In the genomic region with DNA sequence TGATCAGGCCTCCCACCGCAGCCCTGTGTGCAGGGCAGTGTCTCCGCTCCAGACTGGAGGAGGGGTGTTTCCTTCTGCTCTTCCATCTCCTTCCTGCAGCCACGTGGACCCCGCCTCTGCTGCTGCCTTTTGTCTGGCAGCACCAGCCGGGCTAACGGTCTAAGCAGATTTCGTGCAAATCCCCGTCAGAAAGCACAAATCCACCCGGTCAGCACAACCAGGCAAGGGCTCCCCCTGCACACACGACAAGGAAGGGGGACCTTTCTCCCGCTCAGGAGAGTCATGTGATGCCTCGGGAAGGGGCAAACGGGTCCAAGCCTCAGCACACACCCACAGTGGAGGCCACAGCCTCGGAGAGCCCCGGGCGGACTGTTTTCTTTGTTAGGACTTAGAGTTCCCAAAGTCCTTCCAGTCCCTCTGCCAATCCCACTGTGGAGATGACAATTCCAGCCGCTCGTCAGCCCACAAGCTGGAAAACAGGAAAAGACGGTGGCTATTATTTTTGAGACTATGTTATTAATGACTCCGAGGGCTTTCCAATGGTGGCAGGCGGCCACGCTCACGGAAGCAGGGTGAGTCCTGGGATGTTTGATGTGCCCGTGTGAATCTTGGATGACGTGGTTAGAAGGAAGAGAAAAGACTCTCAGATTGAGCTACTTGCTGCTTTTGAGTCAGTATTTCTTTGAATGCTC, we compare ENCODE assay signal across 11 cellular contexts. TPM values are rescaled to one million over a fixed set of nuclear protein-coding genes. Genes with fewer than 3 reads are reported as not detected.
A peak's percentile ranks its signal among the peaks of the same experiment; 100 is the strongest.
DNase-seq lines count a peak whose midpoint lies in the region; ATAC-seq and TF ChIP-seq lines count a peak whose summit lies in the region.
"Had no signal": no experiment of that assay in that cellular context is flagged by ENCODE, and none has a peak within 500 bp of the region (broad histone marks: within the 10 kb centered on the region; RNA-seq: fewer than 3 reads in every experiment).

No MANE protein-coding gene starts in this region.

- no peak for TF ChIP-seq POLR2A in ovary (IDR thresholded peaks at IDR 0.05)

- peaks cover 9 to 16% (median 11%) of the 10 kb centered on the region in 7 donors for H3K9me3 Mint-ChIP-seq in CD14-positive monocyte
- peaks cover 24% of the 10 kb centered on the region for H3K9me3 Mint-ChIP-seq in WTC11

- peak overlapping the region in 1 of 2 donors; percentile 57 for H3K4me3 Mint-ChIP-seq in CD14-positive monocyte
- H3K4me3 Mint-ChIP-seq in WTC11 = no peak overlapping the region
- H3K4me3 Mint-ChIP-seq: T-helper 2 cell treated with Interferon-gamma antibody and Interleukin-4, amounts not matched to agents 5 μg/mL and 100 μg/mL, for 36 hours had no signal

- H3K27me3 ChIP-seq in psoas muscle (ENCODE audit: insufficient read depth in 3 of 3, low read length in 2 of 3) (peaks cover 0 to 29% (median 10%) of the 10 kb centered on the region in 3 donors), ovary (no peaks in the 10 kb centered on the region)

- H3K36me3 ChIP-seq in psoas muscle (ENCODE audit: insufficient read depth in 1 of 2, low read depth in 1 of 2) (no peaks in the 10 kb centered on the region), ovary (no peaks in the 10 kb centered on the region)

- H3K4me1 Mint-ChIP-seq in CD14-positive monocyte (peaks cover 29% of the 10 kb centered on the region), WTC11 (peaks cover 24% of the 10 kb centered on the region)

- CTCF ChIA-PET in WTC11 (lab: Charles Lee) = interaction anchor here (0.5 to 1.1 kb wide), 4 partner anchors 21 to 425 kb away, joined by 3 to 8 read pairs (median 4); no protein-coding TSS in a partner anchor

- no peak for TF ChIP-seq CTCF in CD14-positive monocyte (IDR thresholded peaks at IDR 0.05)
- no peak for TF ChIP-seq CTCF in WTC11 (IDR thresholded peaks at IDR 0.05)
- no peak for TF ChIP-seq CTCF in psoas muscle (IDR thresholded peaks at IDR 0.05)
- TF ChIP-seq CTCF in ovary (IDR thresholded peaks at IDR 0.05) = no peak
- no peak for TF ChIP-seq CTCF in GM20000 (IDR thresholded peaks at IDR 0.05; ENCODE audit: extremely low read depth, missing control alignments)

- peak overlapping the region; percentile 18 for H3K4me3 ChIP-seq in psoas muscle
- no peak overlapping the region for H3K4me3 ChIP-seq in ovary

- intact Hi-C loops in CD14-positive monocyte (cut with micrococcal nuclease) (no loop called here), left cardiac atrium (cut with DNase I) (no loop called here), psoas muscle (cut with DNase I) (no loop called here), ovary (cut with DNase I) (no loop called here)

- H3K9me3 ChIP-seq in psoas muscle (peaks cover 5% of the 10 kb centered on the region), ovary (no peaks in the 10 kb centered on the region)

- H3K27ac ChIP-seq in psoas muscle = peak overlapping the region; percentile 60
- H3K27ac ChIP-seq in ovary = peak overlapping the region in 1 of 2 donors; percentile 16

- no peak for DNase-seq in CD14-positive monocyte (ENCODE audit: low spot score)
- no peak for DNase-seq in WTC11 (ENCODE audit: low spot score)
- peak; percentile 46 for DNase-seq in left cardiac atrium
- DNase-seq in psoas muscle = peak; percentile 60 to 68
- no peak for DNase-seq in NCI-H69 (lab: John Stamatoyannopoulos, UW)
- DNase-seq in ovary = no peak
- no peak for DNase-seq in glomerular visceral epithelial cell (ENCODE audit: extremely low spot score)
- no peak for DNase-seq in GM20000 (ENCODE audit: low spot score)
- DNase-seq: left colon, NCI-H146 had no signal

- ATAC-seq in WTC11 (peak; percentile 53), left cardiac atrium (peak; percentile 38 to 51), psoas muscle (peak in 3 of 4 donors; percentile 35 to 61 (median 41))
- ATAC-seq: left colon had no signal

- peaks cover 2 to 6% (median 5%) of the 10 kb centered on the region in 3 donors for H3K27me3 Mint-ChIP-seq in CD14-positive monocyte (ENCODE audit: low read depth in 3 of 3)
- peaks cover 9% of the 10 kb centered on the region for H3K27me3 Mint-ChIP-seq in WTC11 (ENCODE audit: low read depth)

- peak overlapping the region in 4 of 7 donors; percentile 32 to 57 (median 51) for H3K27ac Mint-ChIP-seq in CD14-positive monocyte
- no peak overlapping the region for H3K27ac Mint-ChIP-seq in WTC11
- H3K27ac Mint-ChIP-seq: T-helper 2 cell treated with Interferon-gamma antibody and Interleukin-4, amounts not matched to agents 5 μg/mL and 100 μg/mL, for 36 hours had no signal

- TF ChIP-seq EP300 in ovary (IDR thresholded peaks at IDR 0.05) = no peak

- POLR2A ChIA-PET in WTC11 (lab: Charles Lee) = interaction anchor here (0.5 to 1.4 kb wide), 2 partner anchors 8 to 93 kb away, joined by 3 read pairs; no protein-coding TSS in a partner anchor

- 9 to 14% (median 11%) methylated on average over 25 of the region's 25 CpGs for WGBS in psoas muscle, 3 donors
- WGBS in ovary, 3 donors = 18 to 32% (median 27%) methylated on average over 23 to 25 of the region's 25 CpGs

- H3K4me1 ChIP-seq in psoas muscle (peaks cover 11% of the 10 kb centered on the region), ovary (ENCODE audit: insufficient read depth) (peaks cover 7% of the 10 kb centered on the region)

- H3K36me3 Mint-ChIP-seq in CD14-positive monocyte (peaks cover 3 to 11% of the 10 kb centered on the region in 2 donors), WTC11 (peaks cover 9% of the 10 kb centered on the region)

TF ChIP-seq in WTC11, 78 proteins besides CTCF, POLR2A, EP300 and RAD21:
- TF ChIP-seq, protein P1, sequence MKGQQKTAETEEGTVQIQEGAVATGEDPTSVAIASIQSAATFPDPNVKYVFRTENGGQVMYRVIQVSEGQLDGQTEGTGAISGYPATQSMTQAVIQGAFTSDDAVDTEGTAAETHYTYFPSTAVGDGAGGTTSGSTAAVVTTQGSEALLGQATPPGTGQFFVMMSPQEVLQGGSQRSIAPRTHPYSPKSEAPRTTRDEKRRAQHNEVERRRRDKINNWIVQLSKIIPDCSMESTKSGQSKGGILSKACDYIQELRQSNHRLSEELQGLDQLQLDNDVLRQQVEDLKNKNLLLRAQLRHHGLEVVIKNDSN (CRISPR knock-in tag; IDR thresholded peaks at IDR 0.05) = peak; percentile 49; the same call in 1 of the 2 replicates
- TF ChIP-seq, protein P2, sequence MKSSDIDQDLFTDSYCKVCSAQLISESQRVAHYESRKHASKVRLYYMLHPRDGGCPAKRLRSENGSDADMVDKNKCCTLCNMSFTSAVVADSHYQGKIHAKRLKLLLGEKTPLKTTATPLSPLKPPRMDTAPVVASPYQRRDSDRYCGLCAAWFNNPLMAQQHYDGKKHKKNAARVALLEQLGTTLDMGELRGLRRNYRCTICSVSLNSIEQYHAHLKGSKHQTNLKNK (CRISPR knock-in tag; IDR thresholded peaks at IDR 0.05) = no peak
- TF ChIP-seq, protein P3, sequence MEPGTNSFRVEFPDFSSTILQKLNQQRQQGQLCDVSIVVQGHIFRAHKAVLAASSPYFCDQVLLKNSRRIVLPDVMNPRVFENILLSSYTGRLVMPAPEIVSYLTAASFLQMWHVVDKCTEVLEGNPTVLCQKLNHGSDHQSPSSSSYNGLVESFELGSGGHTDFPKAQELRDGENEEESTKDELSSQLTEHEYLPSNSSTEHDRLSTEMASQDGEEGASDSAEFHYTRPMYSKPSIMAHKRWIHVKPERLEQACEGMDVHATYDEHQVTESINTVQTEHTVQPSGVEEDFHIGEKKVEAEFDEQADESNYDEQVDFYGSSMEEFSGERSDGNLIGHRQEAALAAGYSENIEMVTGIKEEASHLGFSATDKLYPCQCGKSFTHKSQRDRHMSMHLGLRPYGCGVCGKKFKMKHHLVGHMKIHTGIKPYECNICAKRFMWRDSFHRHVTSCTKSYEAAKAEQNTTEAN (CRISPR knock-in tag; IDR thresholded peaks at IDR 0.05) = no peak
- TF ChIP-seq ZNF232 (CRISPR knock-in tag; IDR thresholded peaks at IDR 0.05) (no peak), FOXP1 (CRISPR knock-in tag; IDR thresholded peaks at IDR 0.05; ENCODE audit: borderline replicate concordance) (peak; percentile 19; the same call in 1 of the 2 replicates)
- TF ChIP-seq, protein P4, sequence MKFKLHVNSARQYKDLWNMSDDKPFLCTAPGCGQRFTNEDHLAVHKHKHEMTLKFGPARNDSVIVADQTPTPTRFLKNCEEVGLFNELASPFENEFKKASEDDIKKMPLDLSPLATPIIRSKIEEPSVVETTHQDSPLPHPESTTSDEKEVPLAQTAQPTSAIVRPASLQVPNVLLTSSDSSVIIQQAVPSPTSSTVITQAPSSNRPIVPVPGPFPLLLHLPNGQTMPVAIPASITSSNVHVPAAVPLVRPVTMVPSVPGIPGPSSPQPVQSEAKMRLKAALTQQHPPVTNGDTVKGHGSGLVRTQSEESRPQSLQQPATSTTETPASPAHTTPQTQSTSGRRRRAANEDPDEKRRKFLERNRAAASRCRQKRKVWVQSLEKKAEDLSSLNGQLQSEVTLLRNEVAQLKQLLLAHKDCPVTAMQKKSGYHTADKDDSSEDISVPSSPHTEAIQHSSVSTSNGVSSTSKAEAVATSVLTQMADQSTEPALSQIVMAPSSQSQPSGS (CRISPR knock-in tag; IDR thresholded peaks at IDR 0.05; ENCODE audit: borderline replicate concordance, low read depth) = no peak
- TF ChIP-seq, protein P5, sequence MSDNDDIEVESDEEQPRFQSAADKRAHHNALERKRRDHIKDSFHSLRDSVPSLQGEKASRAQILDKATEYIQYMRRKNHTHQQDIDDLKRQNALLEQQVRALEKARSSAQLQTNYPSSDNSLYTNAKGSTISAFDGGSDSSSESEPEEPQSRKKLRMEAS (CRISPR knock-in tag; IDR thresholded peaks at IDR 0.05) = peak; percentile 53; the same call in 1 of the 2 replicates
- TF ChIP-seq, protein P6, sequence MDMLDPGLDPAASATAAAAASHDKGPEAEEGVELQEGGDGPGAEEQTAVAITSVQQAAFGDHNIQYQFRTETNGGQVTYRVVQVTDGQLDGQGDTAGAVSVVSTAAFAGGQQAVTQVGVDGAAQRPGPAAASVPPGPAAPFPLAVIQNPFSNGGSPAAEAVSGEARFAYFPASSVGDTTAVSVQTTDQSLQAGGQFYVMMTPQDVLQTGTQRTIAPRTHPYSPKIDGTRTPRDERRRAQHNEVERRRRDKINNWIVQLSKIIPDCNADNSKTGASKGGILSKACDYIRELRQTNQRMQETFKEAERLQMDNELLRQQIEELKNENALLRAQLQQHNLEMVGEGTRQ (CRISPR knock-in tag; IDR thresholded peaks at IDR 0.05) = peak; percentile 77

RNA-seq across cellular contexts. Expression of a gene that starts 22.5 kb away (rescaled TPM):
- polyA plus RNA-seq in CD14-positive monocyte = 1 to 10 TPM; 4.7 to 5.0 TPM
- total RNA-seq in WTC11 (2021) = 14.4 to 16.7 TPM (median 15.3 TPM) in 3 replicates
- 1 to 10 TPM; 5.2 to 6.7 TPM for total RNA-seq in left cardiac atrium
- total RNA-seq in psoas muscle = 1 to 10 TPM; 2.2 to 7.1 (median 3.6) TPM
- polyA plus RNA-seq in psoas muscle = 1 to 10 TPM; 2.2 to 4.0 (median 2.7) TPM
- 10 to 100 TPM in 6 of 7 donors, 1 to 10 TPM in 1; 8.6 to 23.0 (median 19.2) TPM for total RNA-seq in ovary
- polyA plus RNA-seq in ovary = 10 to 100 TPM in 1 of 2 donors, 1 to 10 TPM in 1; 6.6 to 14.5 TPM

Comparison
In these comparisons a context has a peak if more than half of its experiments do, and no peak if none do; other contexts are left out.
1. DNase-seq: peak in left cardiac atrium (single experiment) and psoas muscle (2 of 2); none in CD14-positive monocyte (single experiment), WTC11 (single experiment), NCI-H69 (single experiment), ovary (0 of 5), glomerular visceral epithelial cell (single experiment) and GM20000 (single experiment).
2. Peak in every context shown above with its lines, with median percentiles within 50 percentile points of each other: ATAC-seq.